ENCODE assay signal across 9 cellular contexts in genomic region chr3:16174389-16174788, GRCh38. TPM values are rescaled to one million over a fixed set of nuclear protein-coding genes. Genes with fewer than 3 reads are reported as not detected.
DNase-seq lines count a peak whose midpoint lies in the region; ATAC-seq and TF ChIP-seq lines count a peak whose summit lies in the region.
"Had no signal": no experiment of that assay in that cellular context is flagged by ENCODE, and none has a peak within 500 bp of the region (broad histone marks: within the 10 kb centered on the region; RNA-seq: fewer than 3 reads in every experiment).

TSS of gene GALNT15 (plus strand) at chr3:16174680. CDS start at chr3:16175152, 472 bp downstream.

- no peak within 1 kb of the TSS for H3K27ac ChIP-seq in ovary

- H3K4me3 ChIP-seq in AG10803 (ENCODE audit: low read length): peak within 1 kb of the TSS; percentile 54
- H3K4me3 ChIP-seq in WI38 (ENCODE audit: low read depth, low read length): peak within 1 kb of the TSS; percentile 54
- H3K4me3 ChIP-seq in ovary: peak within 1 kb of the TSS; percentile 38

- H3K36me3 ChIP-seq in ovary: no peaks in the 10 kb centered on the region

- intact Hi-C loops in ovary (cut with DNase I): loop anchor here in 1 of 4 donors (10.0 kb wide), 2 partner anchors 80 to 360 kb away; no protein-coding TSS in a partner anchor

- no peaks in the 10 kb centered on the region for H3K27me3 ChIP-seq in ovary

- DNase-seq in AG10803 (ENCODE audit: low read depth) (peak; percentile 98), globus pallidus (ENCODE audit: low spot score) (peak; percentile 95), ovary (peak; percentile 80 to 88 (median 86)), HPDE6-E6E7 (ENCODE audit: extremely low spot score) (no peak)

- no peaks in the 10 kb centered on the region for H3K9me3 ChIP-seq in ovary

- WGBS in ovary, 3 donors: 2 to 22% (median 5%) methylated on average over 8 of the region's 8 CpGs

- H3K4me1 ChIP-seq in ovary (ENCODE audit: insufficient read depth): peaks cover 14% of the 10 kb centered on the region

- no peak for TF ChIP-seq POLR2A in ovary (IDR thresholded peaks at IDR 0.05)

- ATAC-seq in HG02970 (IDR thresholded peaks at IDR 0.05; ENCODE audit: low FRiP score, unreplicated experiment) (no peak), GM19452 (IDR thresholded peaks at IDR 0.05; ENCODE audit: unreplicated experiment) (no peak), GM18498 (IDR thresholded peaks at IDR 0.05; ENCODE audit: unreplicated experiment) (no peak)

- TF ChIP-seq EP300 in ovary (IDR thresholded peaks at IDR 0.05): no peak

- TF ChIP-seq CTCF in AG10803 (conservative IDR thresholded peaks at IDR 0.05; ENCODE audit: low read length): no peak
- no peak for TF ChIP-seq CTCF in WI38 (IDR thresholded peaks at IDR 0.05; ENCODE audit: low read depth, low read length)
- no peak for TF ChIP-seq CTCF in ovary (IDR thresholded peaks at IDR 0.05)

RNA-seq across cellular contexts. Expression of gene GALNT15, which starts in this region (rescaled TPM):
- total RNA-seq in ovary: 100 to 1,000 TPM in 1 of 7 donors, 10 to 100 TPM in 6; 14.5 to 118 (median 23.6) TPM
- polyA plus RNA-seq in ovary: 10 to 100 TPM; 28.5 to 33.7 TPM
- total RNA-seq: activated CD8-positive, alpha-beta memory T cell treated with anti-CD3 and anti-CD28 coated beads for 36 hours had no signal
